In genomic region chr16:31181102-31181830, GRCh38 we compare ENCODE assay signal across 8 cellular contexts. TPM values are rescaled to one million over a fixed set of nuclear protein-coding genes. Genes with fewer than 3 reads are reported as not detected.
DNase-seq lines count a peak whose midpoint lies in the region; ATAC-seq lines count a peak whose summit lies in the region.

No MANE protein-coding gene starts in this region.

- H3K4me3 Mint-ChIP-seq in T-cell: peak overlapping the region; percentile 97 to 98 (median 98)

- peaks cover 82% of the 10 kb centered on the region for H3K4me1 ChIP-seq in mononuclear cell (ENCODE audit: insufficient read depth, low read length)

- peaks cover 71 to 84% (median 77%) of the 10 kb centered on the region in 3 donors for H3K4me1 Mint-ChIP-seq in T-cell

- H3K27me3 Mint-ChIP-seq in T-cell: peaks cover 0 to 2% of the 10 kb centered on the region in 2 donors

- no peaks in the 10 kb centered on the region for H3K9me3 Mint-ChIP-seq in T-cell

- CTCF ChIA-PET in T-cell (lab: Charles Lee): no interaction called here

- peaks cover 47% of the 10 kb centered on the region for H3K36me3 Mint-ChIP-seq in T-cell

- no peaks in the 10 kb centered on the region for H3K27me3 ChIP-seq in mononuclear cell (ENCODE audit: insufficient read depth, low read length)

- no peaks in the 10 kb centered on the region for H3K9me3 ChIP-seq in mononuclear cell (ENCODE audit: low read depth, low read length)

- peak overlapping the region; percentile 93 to 99 for H3K27ac Mint-ChIP-seq in T-cell

- DNase-seq in activated CD4-positive, CD25-positive, alpha-beta regulatory T cell treated with anti-CD3 and anti-CD28 coated beads, Interleukin-2, amount 50 U/mL, for 72 hours: peak; percentile 46
- DNase-seq in T-cell (no peak), ecto neural progenitor cell (ENCODE audit: low spot score) (peak; percentile 59), ureter (ENCODE audit: low spot score) (peak; percentile 50)

- POLR2A ChIA-PET in T-cell (lab: Charles Lee): interaction anchor here in 1 of 2 donors (1.0 to 2.2 kb wide), 4 partner anchors 8 to 64 kb away, joined by 3 to 16 read pairs (median 9); partner anchors contain the start of gene KAT8

- ATAC-seq in activated CD4-positive, CD25-positive, alpha-beta regulatory T cell treated with anti-CD3 and anti-CD28 coated beads, Interleukin-2, amount 50 U/mL, for 24 hours: no peak
- ATAC-seq in T-cell (replicated peaks in 1 of 4): no peak
- no peak for ATAC-seq in HG03108 (IDR thresholded peaks at IDR 0.05; ENCODE audit: unreplicated experiment)
- ATAC-seq in HG03039 (IDR thresholded peaks at IDR 0.05; ENCODE audit: unreplicated experiment): no peak

- H3K4me3 ChIP-seq in mononuclear cell (ENCODE audit: low read length): peak overlapping the region; percentile 99

RNA-seq across cellular contexts. Expression of gene FUS, which starts 1.3 kb away (rescaled TPM):
- 100 to 1,000 TPM; 410 to 963 (median 434) TPM for total RNA-seq in T-cell
- 183 TPM for total RNA-seq in mononuclear cell
- total RNA-seq in ureter: 390 TPM

RNA-seq across cellular contexts. Expression of gene PYCARD, which starts 21.3 kb away (rescaled TPM):
- total RNA-seq in T-cell: 10 to 100 TPM; 16.1 to 40.3 (median 33.4) TPM
- total RNA-seq in mononuclear cell: 93.3 TPM
- 39.6 TPM for total RNA-seq in ureter

RNA-seq across cellular contexts. Expression of gene PRSS36, which starts 31.4 kb away (rescaled TPM):
- 1 to 10 TPM in 4 of 5 donors, under 1 TPM in 1; 0.42 to 1.2 (median 1.1) TPM for total RNA-seq in T-cell
- total RNA-seq in mononuclear cell: 1.2 TPM
- 1.1 TPM for total RNA-seq in ureter

RNA-seq across cellular contexts. Expression of gene TRIM72, which starts 32.7 kb away (rescaled TPM):
- total RNA-seq in T-cell (under 1 TPM in 3 of 5 donors, not detected in 2; 0.03 to 0.09 (median 0.09) TPM), mononuclear cell (0.10 TPM), ureter (not detected)

RNA-seq across cellular contexts. Expression of gene PYDC1, which starts 35.7 kb away (rescaled TPM):
- total RNA-seq in T-cell (not detected), mononuclear cell (not detected), ureter (not detected)

Comparison
In these comparisons a context has a peak if more than half of its experiments do, and no peak if none do; other contexts are left out.
1. DNase-seq: peak in activated CD4-positive, CD25-positive, alpha-beta regulatory T cell treated with anti-CD3 and anti-CD28 coated beads, Interleukin-2, amount 50 U/mL, for 72 hours (single experiment), ecto neural progenitor cell (single experiment) and ureter (single experiment); none in T-cell (0 of 34).